In the genomic region with DNA sequence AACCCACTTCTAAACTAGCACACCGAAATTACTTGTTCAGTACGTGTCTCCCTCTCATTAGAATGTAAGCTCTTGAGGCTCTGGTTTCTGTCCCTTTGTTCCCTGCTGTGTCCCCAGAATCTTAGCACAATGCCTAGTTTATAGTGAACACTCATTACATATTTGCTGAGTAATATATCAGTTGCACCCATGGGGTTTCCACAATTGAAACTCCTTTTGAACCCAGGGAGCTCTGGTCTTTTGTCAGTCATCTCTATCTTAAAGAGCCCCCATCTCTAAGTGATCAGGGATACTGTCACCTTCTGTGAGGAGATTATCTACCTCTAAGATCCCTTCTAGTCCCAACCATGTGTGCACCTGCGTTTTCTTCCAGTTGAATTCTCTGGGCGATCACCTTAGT, we compare ENCODE assay signal across 18 cellular contexts.
DNase-seq lines count a peak whose midpoint lies in the region; ATAC-seq and TF ChIP-seq lines count a peak whose summit lies in the region.
"Had no signal": no experiment of that assay in that cellular context is flagged by ENCODE, and none has a peak within 500 bp of the region (broad histone marks: within the 10 kb centered on the region; RNA-seq: fewer than 3 reads in every experiment).

No MANE protein-coding gene starts in this region.

- peak overlapping the region; percentile 70 for H3K4me2 ChIP-seq in OCI-LY1 (ENCODE audit: low read length)

- H3K27me3 ChIP-seq in GM06990 (replicated peaks; ENCODE audit: control insufficient read depth, insufficient read depth, low read length): no peaks in the 10 kb centered on the region
- no peaks in the 10 kb centered on the region for H3K27me3 ChIP-seq in OCI-LY1 (ENCODE audit: insufficient read depth, low read length)
- H3K27me3 ChIP-seq: cardiac muscle cell, ovary, upper lobe of left lung had no signal

- H3K27ac ChIP-seq in OCI-LY1 (ENCODE audit: low read depth, low read length, poor library complexity, severe bottlenecking) (peak overlapping the region; percentile 98), caudate nucleus (ENCODE audit: low read depth, low read length) (peak overlapping the region; percentile 3), substantia nigra (ENCODE audit: low read depth, low read length, poor library complexity, severe bottlenecking) (no peak overlapping the region)
- H3K27ac ChIP-seq: cardiac muscle cell, ovary, upper lobe of left lung had no signal

- peaks cover 99% of the 10 kb centered on the region for H3K4me1 ChIP-seq in OCI-LY1 (ENCODE audit: insufficient read depth, low read length, severe bottlenecking)
- H3K4me1 ChIP-seq: upper lobe of left lung had no signal

- H3K9me2 ChIP-seq in OCI-LY1 (ENCODE audit: low read depth, low read length): no peaks in the 10 kb centered on the region

- H3K79me2 ChIP-seq in OCI-LY1 (ENCODE audit: insufficient read depth, low read length): peaks cover 97% of the 10 kb centered on the region

- H3K9me3 ChIP-seq in OCI-LY1 (ENCODE audit: low read length): no peaks in the 10 kb centered on the region
- H3K9me3 ChIP-seq: ovary, upper lobe of left lung had no signal

- DNase-seq in NCI-H2107 treated with DMSO at 0.1 percent for 48 hours (lab: John Stamatoyannopoulos, UW; ENCODE audit: unreplicated experiment) (peak; percentile 24), NCI-H2107 (lab: John Stamatoyannopoulos, UW) (no peak), GM06990 (ENCODE audit: extremely low read depth, insufficient read length) (peak; percentile 58), caudate nucleus (lab: John Stamatoyannopoulos, UW) (no peak), substantia nigra (lab: John Stamatoyannopoulos, UW) (no peak)
- DNase-seq: C1 segment of cervical spinal cord; DND-41; endodermal cell; H9; NCI-H2081 treated with DMSO at 0.1 percent for 48 hours; ovary; Right ventricle myocardium superior; stimulated activated CD4-positive, alpha-beta T cell treated with anti-CD3 and anti-CD28 coated beads, Interleukin-4, amount 100 ng/mL, for 24 hours; upper lobe of left lung had no signal

- no peaks in the 10 kb centered on the region for H3F3A ChIP-seq in OCI-LY1 (ENCODE audit: insufficient read depth, low read length)

- TF ChIP-seq CTCF in GM06990 (IDR thresholded peaks at IDR 0.05; ENCODE audit: insufficient read depth, low read length, poor library complexity, severe bottlenecking) (no peak), OCI-LY1 (IDR thresholded peaks at IDR 0.05; ENCODE audit: low read length) (no peak)

- no peak overlapping the region for H3K4me3 ChIP-seq in GM06990 (replicated peaks; ENCODE audit: low read depth, low read length)
- no peak overlapping the region for H3K4me3 ChIP-seq in OCI-LY1 (ENCODE audit: low read depth, low read length, poor library complexity, severe bottlenecking)
- H3K4me3 ChIP-seq: cardiac muscle cell, ovary, upper lobe of left lung had no signal

- ATAC-seq in GM19467 (IDR thresholded peaks at IDR 0.05; ENCODE audit: unreplicated experiment): no peak
- ATAC-seq in HG03039 (IDR thresholded peaks at IDR 0.05; ENCODE audit: unreplicated experiment): no peak

- no peaks in the 10 kb centered on the region; the same call in 1 of the 2 replicates for H3K36me3 ChIP-seq in GM06990 (ENCODE audit: control insufficient read depth, insufficient read depth, low read length)
- peaks cover 4% of the 10 kb centered on the region; the same call in 1 of the 2 replicates for H3K36me3 ChIP-seq in OCI-LY1 (ENCODE audit: insufficient read depth, low read length)
- H3K36me3 ChIP-seq: cardiac muscle cell, ovary, upper lobe of left lung had no signal

- H4K20me1 ChIP-seq in OCI-LY1 (ENCODE audit: insufficient read depth, low read length): no peaks in the 10 kb centered on the region

- peak overlapping the region; percentile 50; the same call in 1 of the 2 replicates for H3K9ac ChIP-seq in OCI-LY1 (ENCODE audit: low read length)

- H2AFZ ChIP-seq in OCI-LY1 (ENCODE audit: low read length): no peak overlapping the region

Comparison
In these comparisons a context has a peak if more than half of its experiments do, and no peak if none do; other contexts are left out.
1. DNase-seq: peak in NCI-H2107 treated with DMSO at 0.1 percent for 48 hours (single experiment) and GM06990 (single experiment); none in NCI-H2107 (single experiment), caudate nucleus (0 of 61) and substantia nigra (0 of 49).